2 cellular contexts compared by ENCODE assay signal in genomic region chr18:63101811-63102210, GRCh38.
TF ChIP-seq lines count a peak whose summit lies in the region.

No MANE protein-coding gene starts in this region.

TF ChIP-seq in HEK293, 187 proteins besides CTCF, POLR2A, EP300 and RAD21 (continued from another document):
- TF ChIP-seq PRDM4 (tag by site-specific recombination; IDR thresholded peaks at IDR 0.05) (peak; percentile 58; the same call in 1 of the 2 replicates), ZNF138 (tag by site-specific recombination; IDR thresholded peaks at IDR 0.05; ENCODE audit: borderline replicate concordance) (no peak), PRDM2 (tag by site-specific recombination; IDR thresholded peaks at IDR 0.05; ENCODE audit: borderline replicate concordance) (no peak), ZNF341 (tag by site-specific recombination; IDR thresholded peaks at IDR 0.05; ENCODE audit: low read depth) (no peak), REPIN1 (tag by site-specific recombination; IDR thresholded peaks at IDR 0.05; ENCODE audit: low read depth) (no peak), ZNF777 (tag by site-specific recombination; IDR thresholded peaks at IDR 0.05; ENCODE audit: borderline replicate concordance) (no peak), ZNF544 (tag by site-specific recombination; IDR thresholded peaks at IDR 0.05) (no peak), ZNF571 (tag by site-specific recombination; IDR thresholded peaks at IDR 0.05) (no peak), GLI2 (tag by site-specific recombination; IDR thresholded peaks at IDR 0.05; ENCODE audit: borderline replicate concordance, low read depth) (no peak), IKZF3 (tag by site-specific recombination; IDR thresholded peaks at IDR 0.05) (no peak)
- TF ChIP-seq, protein P1, sequence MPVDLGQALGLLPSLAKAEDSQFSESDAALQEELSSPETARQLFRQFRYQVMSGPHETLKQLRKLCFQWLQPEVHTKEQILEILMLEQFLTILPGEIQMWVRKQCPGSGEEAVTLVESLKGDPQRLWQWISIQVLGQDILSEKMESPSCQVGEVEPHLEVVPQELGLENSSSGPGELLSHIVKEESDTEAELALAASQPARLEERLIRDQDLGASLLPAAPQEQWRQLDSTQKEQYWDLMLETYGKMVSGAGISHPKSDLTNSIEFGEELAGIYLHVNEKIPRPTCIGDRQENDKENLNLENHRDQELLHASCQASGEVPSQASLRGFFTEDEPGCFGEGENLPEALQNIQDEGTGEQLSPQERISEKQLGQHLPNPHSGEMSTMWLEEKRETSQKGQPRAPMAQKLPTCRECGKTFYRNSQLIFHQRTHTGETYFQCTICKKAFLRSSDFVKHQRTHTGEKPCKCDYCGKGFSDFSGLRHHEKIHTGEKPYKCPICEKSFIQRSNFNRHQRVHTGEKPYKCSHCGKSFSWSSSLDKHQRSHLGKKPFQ (tag by site-specific recombination; IDR thresholded peaks at IDR 0.05) = no peak
TF ChIP-seq in HEK293: peak in this region for 2.

TF ChIP-seq in K562, 482 proteins besides CTCF, POLR2A, EP300 and RAD21 (continued from another document):
- TF ChIP-seq, protein P2, sequence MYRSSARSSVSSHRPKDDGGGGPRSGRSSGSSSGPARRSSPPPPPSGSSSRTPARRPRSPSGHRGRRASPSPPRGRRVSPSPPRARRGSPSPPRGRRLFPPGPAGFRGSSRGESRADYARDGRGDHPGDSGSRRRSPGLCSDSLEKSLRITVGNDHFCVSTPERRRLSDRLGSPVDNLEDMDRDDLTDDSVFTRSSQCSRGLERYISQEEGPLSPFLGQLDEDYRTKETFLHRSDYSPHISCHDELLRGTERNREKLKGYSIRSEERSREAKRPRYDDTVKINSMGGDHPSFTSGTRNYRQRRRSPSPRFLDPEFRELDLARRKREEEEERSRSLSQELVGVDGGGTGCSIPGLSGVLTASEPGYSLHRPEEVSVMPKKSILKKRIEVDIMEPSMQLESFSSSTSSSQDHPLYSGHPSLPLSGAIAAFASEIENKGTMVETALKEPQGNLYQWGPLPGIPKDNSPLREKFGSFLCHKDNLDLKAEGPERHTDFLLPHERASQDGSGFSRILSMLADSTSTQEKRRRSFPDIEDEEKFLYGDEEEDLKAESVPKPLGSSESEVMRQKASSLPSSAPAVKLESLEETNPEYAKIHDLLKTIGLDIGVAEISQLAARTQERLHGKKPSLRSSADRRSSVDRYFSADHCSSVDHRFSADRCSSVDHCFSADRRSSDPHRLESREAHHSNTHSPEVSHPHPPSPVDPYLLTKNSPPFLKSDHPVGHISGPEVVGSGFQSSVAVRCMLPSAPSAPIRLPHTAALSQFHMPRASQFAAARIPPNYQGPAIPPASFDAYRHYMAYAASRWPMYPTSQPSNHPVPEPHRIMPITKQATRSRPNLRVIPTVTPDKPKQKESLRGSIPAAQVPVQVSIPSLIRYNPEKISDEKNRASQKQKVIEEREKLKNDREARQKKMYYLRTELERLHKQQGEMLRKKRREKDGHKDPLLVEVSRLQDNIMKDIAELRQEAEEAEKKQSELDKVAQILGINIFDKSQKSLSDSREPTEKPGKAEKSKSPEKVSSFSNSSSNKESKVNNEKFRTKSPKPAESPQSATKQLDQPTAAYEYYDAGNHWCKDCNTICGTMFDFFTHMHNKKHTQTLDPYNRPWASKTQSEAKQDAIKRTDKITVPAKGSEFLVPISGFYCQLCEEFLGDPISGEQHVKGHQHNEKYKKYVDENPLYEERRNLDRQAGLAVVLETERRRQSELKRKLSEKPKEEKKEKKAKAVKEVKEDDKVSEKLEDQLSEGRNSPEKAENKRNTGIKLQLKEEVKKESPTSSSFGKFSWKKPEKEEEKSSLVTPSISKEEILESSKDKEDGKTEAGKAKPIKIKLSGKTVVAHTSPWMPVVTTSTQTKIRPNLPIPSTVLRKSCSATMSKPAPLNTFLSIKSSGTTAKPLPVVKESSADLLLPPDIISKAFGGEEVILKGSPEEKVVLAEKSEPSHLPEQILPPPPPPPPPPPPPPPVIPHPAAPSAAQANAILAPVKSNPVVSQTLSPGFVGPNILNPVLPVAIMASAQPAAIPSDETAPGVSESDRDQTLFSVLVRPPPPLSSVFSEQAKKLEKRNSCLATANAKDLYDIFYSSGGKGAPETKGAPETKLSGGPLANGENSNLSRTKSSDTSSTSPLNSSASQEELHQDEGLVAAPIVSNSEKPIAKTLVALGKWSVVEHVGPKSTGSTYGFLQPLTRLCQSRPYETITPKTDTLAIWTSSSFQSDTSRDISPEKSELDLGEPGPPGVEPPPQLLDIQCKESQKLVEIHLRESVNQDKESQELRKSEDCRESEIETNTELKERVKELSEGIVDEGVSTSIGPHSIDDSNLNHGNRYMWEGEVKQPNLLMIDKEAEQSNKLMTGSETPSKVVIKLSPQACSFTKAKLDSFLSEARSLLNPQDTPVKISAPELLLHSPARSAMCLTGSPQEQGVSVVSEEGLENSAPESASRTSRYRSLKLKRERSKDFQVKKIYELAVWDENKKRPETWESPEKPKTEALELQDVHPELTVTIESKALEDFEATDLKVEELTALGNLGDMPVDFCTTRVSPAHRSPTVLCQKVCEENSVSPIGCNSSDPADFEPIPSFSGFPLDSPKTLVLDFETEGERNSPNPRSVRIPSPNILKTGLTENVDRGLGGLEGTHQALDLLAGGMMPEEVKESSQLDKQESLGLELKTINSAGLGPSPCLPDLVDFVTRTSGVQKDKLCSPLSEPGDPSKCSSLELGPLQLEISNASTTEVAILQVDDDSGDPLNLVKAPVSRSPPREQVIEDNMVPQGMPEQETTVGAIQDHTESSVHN (IDR thresholded peaks at IDR 0.05; ENCODE audit: borderline replicate concordance in 1 of 2, low read depth in 1 of 2) = no peak
- TF ChIP-seq SRSF1 (IDR thresholded peaks at IDR 0.05; ENCODE audit: low read depth, low read length) (no peak), HDAC3 (IDR thresholded peaks at IDR 0.05; ENCODE audit: borderline replicate concordance, partially characterized antibody) (no peak), DDX20 (tag; IDR thresholded peaks at IDR 0.05; ENCODE audit: low read depth) (no peak), TAF1 (IDR thresholded peaks at IDR 0.05; ENCODE audit: control insufficient read depth, extremely low read depth, insufficient read depth, low read length, severe bottlenecking) (no peak), NCOA1 (IDR thresholded peaks at IDR 0.05; ENCODE audit: low read depth) (no peak)
- TF ChIP-seq, protein P3, sequence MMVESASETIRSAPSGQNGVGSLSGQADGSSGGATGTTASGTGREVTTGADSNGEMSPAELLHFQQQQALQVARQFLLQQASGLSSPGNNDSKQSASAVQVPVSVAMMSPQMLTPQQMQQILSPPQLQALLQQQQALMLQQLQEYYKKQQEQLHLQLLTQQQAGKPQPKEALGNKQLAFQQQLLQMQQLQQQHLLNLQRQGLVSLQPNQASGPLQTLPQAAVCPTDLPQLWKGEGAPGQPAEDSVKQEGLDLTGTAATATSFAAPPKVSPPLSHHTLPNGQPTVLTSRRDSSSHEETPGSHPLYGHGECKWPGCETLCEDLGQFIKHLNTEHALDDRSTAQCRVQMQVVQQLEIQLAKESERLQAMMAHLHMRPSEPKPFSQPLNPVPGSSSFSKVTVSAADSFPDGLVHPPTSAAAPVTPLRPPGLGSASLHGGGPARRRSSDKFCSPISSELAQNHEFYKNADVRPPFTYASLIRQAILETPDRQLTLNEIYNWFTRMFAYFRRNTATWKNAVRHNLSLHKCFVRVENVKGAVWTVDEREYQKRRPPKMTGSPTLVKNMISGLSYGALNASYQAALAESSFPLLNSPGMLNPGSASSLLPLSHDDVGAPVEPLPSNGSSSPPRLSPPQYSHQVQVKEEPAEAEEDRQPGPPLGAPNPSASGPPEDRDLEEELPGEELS (CRISPR knock-in tag; IDR thresholded peaks at IDR 0.05; ENCODE audit: borderline replicate concordance) = no peak
- TF ChIP-seq, protein P4, sequence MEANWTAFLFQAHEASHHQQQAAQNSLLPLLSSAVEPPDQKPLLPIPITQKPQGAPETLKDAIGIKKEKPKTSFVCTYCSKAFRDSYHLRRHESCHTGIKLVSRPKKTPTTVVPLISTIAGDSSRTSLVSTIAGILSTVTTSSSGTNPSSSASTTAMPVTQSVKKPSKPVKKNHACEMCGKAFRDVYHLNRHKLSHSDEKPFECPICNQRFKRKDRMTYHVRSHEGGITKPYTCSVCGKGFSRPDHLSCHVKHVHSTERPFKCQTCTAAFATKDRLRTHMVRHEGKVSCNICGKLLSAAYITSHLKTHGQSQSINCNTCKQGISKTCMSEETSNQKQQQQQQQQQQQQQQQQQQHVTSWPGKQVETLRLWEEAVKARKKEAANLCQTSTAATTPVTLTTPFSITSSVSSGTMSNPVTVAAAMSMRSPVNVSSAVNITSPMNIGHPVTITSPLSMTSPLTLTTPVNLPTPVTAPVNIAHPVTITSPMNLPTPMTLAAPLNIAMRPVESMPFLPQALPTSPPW (CRISPR knock-in tag; IDR thresholded peaks at IDR 0.05) = no peak
